1 cellular context compared by ENCODE assay signal in genomic region chr22:24324137-24324536, GRCh38.
TF ChIP-seq lines count a peak whose summit lies in the region.

No MANE protein-coding gene starts in this region.

TF ChIP-seq in liver, 16 proteins besides CTCF, POLR2A, EP300 and RAD21:
- no peak for TF ChIP-seq REST (IDR thresholded peaks at IDR 0.05)
- no peak for TF ChIP-seq TAF1 (conservative IDR thresholded peaks at IDR 0.05)
- no peak for TF ChIP-seq HNF4G (IDR thresholded peaks at IDR 0.05)
- no peak for TF ChIP-seq EGR1 (IDR thresholded peaks at IDR 0.05; ENCODE audit: low read depth in 2 of 2)
- TF ChIP-seq ZBTB33 (IDR thresholded peaks at IDR 0.05), result no peak
- no peak for TF ChIP-seq MAX (IDR thresholded peaks at IDR 0.05)
- TF ChIP-seq RXRA (IDR thresholded peaks at IDR 0.05), result peak in 1 of 2 donors; percentile 2
- peak; percentile 35 for TF ChIP-seq YY1 (IDR thresholded peaks at IDR 0.05)
TF ChIP-seq in liver: peak in this region for 2.
